19 cellular contexts compared by ENCODE assay signal in genomic region chr17:77222356-77222755, GRCh38.
DNase-seq lines count a peak whose midpoint lies in the region; ATAC-seq and TF ChIP-seq lines count a peak whose summit lies in the region.
"Had no signal": no experiment of that assay in that cellular context is flagged by ENCODE, and none has a peak within 500 bp of the region (broad histone marks: within the 10 kb centered on the region; RNA-seq: fewer than 3 reads in every experiment).

No MANE protein-coding gene starts in this region.

- DNase-seq in left cardiac atrium (peak; percentile 13), right atrium auricular region (ENCODE audit: low spot score) (no peak), dermis blood vessel endothelial cell (peak; percentile 62), lower lobe of right lung (no peak), upper lobe of left lung (no peak), NAMALWA (ENCODE audit: low spot score) (no peak), kidney tubule cell (ENCODE audit: low spot score) (no peak)
- DNase-seq: 8988T, BE2C, GM23248, H9, HFFc6, KG1, NCI-H1694, NCI-H446, NCI-H526, Peyer's patch, SJCRH30 had no signal

- peak overlapping the region in 1 of 2 donors; percentile 29 for H3K27ac ChIP-seq in right atrium auricular region
- H3K27ac ChIP-seq in lower lobe of right lung, result peak overlapping the region; percentile 58
- H3K27ac ChIP-seq in upper lobe of left lung, result peak overlapping the region in 3 of 4 donors; percentile 69 to 88 (median 87)
- H3K27ac ChIP-seq: GM23248, Peyer's patch, SJCRH30 had no signal

- TF ChIP-seq CTCF in right atrium auricular region (IDR thresholded peaks at IDR 0.05) (no peak), lower lobe of right lung (IDR thresholded peaks at IDR 0.05) (no peak), upper lobe of left lung (IDR thresholded peaks at IDR 0.05) (no peak)

- no peak for TF ChIP-seq POLR2A in upper lobe of left lung (IDR thresholded peaks at IDR 0.05)

- H3K4me1 ChIP-seq in right atrium auricular region (peaks cover 0 to 5% of the 10 kb centered on the region in 2 donors), lower lobe of right lung (peaks cover 9% of the 10 kb centered on the region), upper lobe of left lung (peaks cover 0 to 16% (median 8%) of the 10 kb centered on the region in 4 donors)
- H3K4me1 ChIP-seq: BE2C, Peyer's patch, SJCRH30 had no signal

- peak in 1 of 4 donors; percentile 16 for TF ChIP-seq EP300 in upper lobe of left lung (IDR thresholded peaks at IDR 0.05)

- ATAC-seq in left cardiac atrium, result no peak
- ATAC-seq in lower lobe of right lung, result no peak
- ATAC-seq in upper lobe of left lung (ENCODE audit: low FRiP score in 2 of 2), result no peak
- ATAC-seq in HG02798 (IDR thresholded peaks at IDR 0.05; ENCODE audit: poor library complexity, unreplicated experiment), result no peak

- H3K36me3 ChIP-seq in right atrium auricular region (peaks cover 8% of the 10 kb centered on the region), lower lobe of right lung (peaks cover 19% of the 10 kb centered on the region), upper lobe of left lung (peaks cover 0 to 26% (median 7%) of the 10 kb centered on the region in 4 donors)

- H3K4me3 ChIP-seq in right atrium auricular region (no peak overlapping the region), lower lobe of right lung (no peak overlapping the region), upper lobe of left lung (no peak overlapping the region)
- H3K4me3 ChIP-seq: GM23248, Peyer's patch, SJCRH30 had no signal

- intact Hi-C loops in left cardiac atrium (cut with DNase I) (no loop called here), lower lobe of right lung (cut with DNase I) (no loop called here)

- 72 to 84% methylated on average over 7 of the region's 7 CpGs for WGBS in upper lobe of left lung, 2 donors

- H3K9me3 ChIP-seq in right atrium auricular region (no peaks in the 10 kb centered on the region), lower lobe of right lung (peaks cover 4% of the 10 kb centered on the region), upper lobe of left lung (peaks cover 0 to 6% (median 0%) of the 10 kb centered on the region in 4 donors)
- H3K9me3 ChIP-seq: BE2C, SJCRH30 had no signal

- H3K27me3 ChIP-seq in right atrium auricular region (no peaks in the 10 kb centered on the region), lower lobe of right lung (ENCODE audit: low read depth) (no peaks in the 10 kb centered on the region), upper lobe of left lung (no peaks in the 10 kb centered on the region)
- H3K27me3 ChIP-seq: BE2C, Peyer's patch, SJCRH30 had no signal

Comparison
In these comparisons a context has a peak if more than half of its experiments do, and no peak if none do; other contexts are left out.
1. DNase-seq: peak in left cardiac atrium (single experiment) and dermis blood vessel endothelial cell (single experiment); none in right atrium auricular region (single experiment), lower lobe of right lung (single experiment), upper lobe of left lung (0 of 2), NAMALWA (single experiment) and kidney tubule cell (single experiment).